ENCODE assay signal across 8 cellular contexts in genomic region chr7:38369816-38370493, GRCh38.
A peak's percentile ranks its signal among the peaks of the same experiment; 100 is the strongest.
DNase-seq lines count a peak whose midpoint lies in the region; ATAC-seq and TF ChIP-seq lines count a peak whose summit lies in the region.

No MANE protein-coding gene starts in this region.

- CTCF ChIA-PET in activated CD4-positive, alpha-beta T cell treated with anti-CD3 and anti-CD28 coated beads for 36 hours (lab: Charles Lee): interaction anchor here (0.6 to 7.1 kb wide), 36 partner anchors 7 to 386 kb away, joined by 3 to 203 read pairs (median 4); partner anchors contain the start of gene STARD3NL

- intact Hi-C loops in activated CD4-positive, alpha-beta T cell treated with anti-CD3 and anti-CD28 coated beads for 36 hours (cut with DNase I, micrococcal nuclease): loop anchor here (1.0 to 10.0 kb wide), 8 partner anchors 138 to 925 kb away; partner anchors contain the start of genes ELMO1 (in 1 of the 2), SFRP4 (in 1 of the 2), STARD3NL (in 1 of the 2) and VPS41 (in 1 of the 2)
- intact Hi-C loops in colonic mucosa (cut with DNase I): no loop called here
- intact Hi-C loops in lower leg skin (cut with DNase I; ENCODE audit: low total_unique reads): no loop called here

- no peaks in the 10 kb centered on the region for H3K36me3 ChIP-seq in colonic mucosa

- H3K4me3 ChIP-seq in AG09309 (ENCODE audit: control insufficient read depth, low read depth, low read length) (no peak overlapping the region), colonic mucosa (no peak overlapping the region), lower leg skin (ENCODE audit: low read depth, poor library complexity, severe bottlenecking) (no peak overlapping the region)

- no peak overlapping the region for H3K27ac ChIP-seq in colonic mucosa

- DNase-seq in AG09309 (ENCODE audit: low read depth): peak; percentile 59
- DNase-seq in NCI-H446 treated with DMSO at 0.1 percent for 48 hours (lab: John Stamatoyannopoulos, UW): peak; percentile 71
- DNase-seq in activated CD4-positive, alpha-beta T cell treated with anti-CD3 and anti-CD28 coated beads for 36 hours: peak; percentile 92
- DNase-seq in colonic mucosa: peak; percentile 88
- DNase-seq in lower leg skin (ENCODE audit: low spot score in 2 of 2): peak; percentile 78 to 96
- peak in 2 of 3 donors; percentile 56 to 70 for DNase-seq in stimulated activated CD4-positive, alpha-beta T cell treated with anti-CD3 and anti-CD28 coated beads, TNF-alpha, amount 100 ng/mL, for 1 hour (ENCODE audit: low read depth in 3 of 3, low spot score in 1 of 3)

- ATAC-seq in GM18907 (IDR thresholded peaks at IDR 0.05; ENCODE audit: unreplicated experiment): peak; percentile 76
- peak; percentile 72 for ATAC-seq in HG03139 (IDR thresholded peaks at IDR 0.05; ENCODE audit: unreplicated experiment)
- ATAC-seq in activated CD4-positive, alpha-beta T cell treated with anti-CD3 and anti-CD28 coated beads for 36 hours: peak; percentile 67

- H3K4me1 ChIP-seq in colonic mucosa: no peaks in the 10 kb centered on the region

- H3K36me3 Mint-ChIP-seq in activated CD4-positive, alpha-beta T cell treated with anti-CD3 and anti-CD28 coated beads for 36 hours (ENCODE audit: low read depth): no peaks in the 10 kb centered on the region

- peaks cover 52% of the 10 kb centered on the region for H3K4me1 Mint-ChIP-seq in activated CD4-positive, alpha-beta T cell treated with anti-CD3 and anti-CD28 coated beads for 36 hours

- peak; percentile 96 for TF ChIP-seq CTCF in AG09309 (IDR thresholded peaks at IDR 0.05; ENCODE audit: control insufficient read depth, insufficient read depth, low read depth, low read length, missing control alignments)
- peak; percentile 85 for TF ChIP-seq CTCF in colonic mucosa (IDR thresholded peaks at IDR 0.05)
- TF ChIP-seq CTCF in lower leg skin (IDR thresholded peaks at IDR 0.05): no peak

- no peaks in the 10 kb centered on the region for H3K9me3 ChIP-seq in colonic mucosa

- no peaks in the 10 kb centered on the region for H3K27me3 Mint-ChIP-seq in activated CD4-positive, alpha-beta T cell treated with anti-CD3 and anti-CD28 coated beads for 36 hours

- POLR2A ChIA-PET in activated CD4-positive, alpha-beta T cell treated with anti-CD3 and anti-CD28 coated beads for 36 hours (lab: Charles Lee): interaction anchor here (0.6 kb wide), 1 partner anchor 1251 kb away, joined by 7 read pairs; no protein-coding TSS in a partner anchor

- TF ChIP-seq POLR2A in lower leg skin (IDR thresholded peaks at IDR 0.05): no peak

- no peaks in the 10 kb centered on the region for H3K9me3 Mint-ChIP-seq in activated CD4-positive, alpha-beta T cell treated with anti-CD3 and anti-CD28 coated beads for 36 hours (ENCODE audit: low read depth)

- 28 to 29% methylated on average over 8 of the region's 8 CpGs for WGBS in lower leg skin, 2 donors

- no peaks in the 10 kb centered on the region for H3K27me3 ChIP-seq in colonic mucosa

- H3K4me3 Mint-ChIP-seq in activated CD4-positive, alpha-beta T cell treated with anti-CD3 and anti-CD28 coated beads for 36 hours: no peak overlapping the region

- no peak overlapping the region for H3K9ac ChIP-seq in colonic mucosa (ENCODE audit: low read depth in 2 of 2, low read length in 2 of 2)

- peak overlapping the region; percentile 73 for H3K27ac Mint-ChIP-seq in activated CD4-positive, alpha-beta T cell treated with anti-CD3 and anti-CD28 coated beads for 36 hours

Comparison
In these comparisons a context has a peak if more than half of its experiments do, and no peak if none do; other contexts are left out.
1. CTCF ChIP-seq: peak in AG09309 (single experiment) and colonic mucosa (single experiment); none in lower leg skin (0 of 3).
2. intact Hi-C loops: an anchor here in activated CD4-positive, alpha-beta T cell treated with anti-CD3 and anti-CD28 coated beads for 36 hours (1.0 to 10.0 kb wide); none called in colonic mucosa and lower leg skin.
3. Peak in every context shown above with its lines, with median percentiles within 50 percentile points of each other: DNase-seq and ATAC-seq.